ENCODE assay signal across 8 cellular contexts in genomic region chr5:96823900-96824351, GRCh38. TPM values are rescaled to one million over a fixed set of nuclear protein-coding genes. Genes with fewer than 3 reads are reported as not detected.
DNase-seq lines count a peak whose midpoint lies in the region; ATAC-seq, FAIRE-seq and TF ChIP-seq lines count a peak whose summit lies in the region.

No MANE protein-coding gene starts in this region.

- no peak for DNase-seq in left cardiac atrium
- no peak for DNase-seq in Right ventricle myocardium superior
- DNase-seq in astrocyte of the hippocampus (ENCODE audit: low read depth, low spot score): peak; percentile 73
- peak; percentile 34 for DNase-seq in small intestine
- no peak for DNase-seq in thyroid gland
- no peak for DNase-seq in esophagus squamous epithelium (lab: John Stamatoyannopoulos, UW)
- DNase-seq in SKM-1 treated with dmso at 0.1 percent for 144 hours (lab: John Stamatoyannopoulos, UW; ENCODE audit: unreplicated experiment): no peak

- H3K27me3 ChIP-seq in small intestine (ENCODE audit: control insufficient read depth in 2 of 2, insufficient read depth in 2 of 2, low read length in 2 of 2) (no peaks in the 10 kb centered on the region), thyroid gland (no peaks in the 10 kb centered on the region), esophagus squamous epithelium (peaks cover 0 to 11% (median 0%) of the 10 kb centered on the region in 4 donors)

- 9 to 36% (median 15%) methylated on average over 2 of the region's 2 CpGs for WGBS in small intestine, 3 donors
- WGBS in thyroid gland, 2 donors: 25 to 47% methylated on average over 2 of the region's 2 CpGs
- 21 to 33% methylated on average over 2 of the region's 2 CpGs for WGBS in esophagus squamous epithelium, 2 donors

- H3K9me3 ChIP-seq in small intestine (ENCODE audit: control insufficient read depth, low read depth) (no peaks in the 10 kb centered on the region), thyroid gland (no peaks in the 10 kb centered on the region), esophagus squamous epithelium (no peaks in the 10 kb centered on the region)

- no peak for FAIRE-seq in small intestine (lab: Jason Lieb, UNC)

- ATAC-seq in left cardiac atrium (peak; percentile 55 to 98), Right ventricle myocardium superior (ENCODE audit: poor library complexity) (no peak), HG03108 (IDR thresholded peaks at IDR 0.05; ENCODE audit: unreplicated experiment) (peak; percentile 98)

- H3K4me3 ChIP-seq in small intestine (ENCODE audit: low read depth in 1 of 2, low read length in 2 of 2): no peak overlapping the region
- H3K4me3 ChIP-seq in thyroid gland (replicated peaks in 1 of 3): no peak overlapping the region
- no peak overlapping the region for H3K4me3 ChIP-seq in esophagus squamous epithelium

- H3K27ac ChIP-seq in small intestine (ENCODE audit: low read depth in 1 of 2, low read length in 1 of 2) (no peak overlapping the region), thyroid gland (no peak overlapping the region), esophagus squamous epithelium (no peak overlapping the region)

- TF ChIP-seq CTCF in thyroid gland (IDR thresholded peaks at IDR 0.05) (no peak), esophagus squamous epithelium (IDR thresholded peaks at IDR 0.05) (no peak)

- H3K4me1 ChIP-seq in small intestine (ENCODE audit: control insufficient read depth in 2 of 2, insufficient read depth in 1 of 2, low read depth in 1 of 2, low read length in 1 of 2) (no peaks in the 10 kb centered on the region), thyroid gland (no peaks in the 10 kb centered on the region), esophagus squamous epithelium (peaks cover 0 to 20% (median 0%) of the 10 kb centered on the region in 3 donors)

- TF ChIP-seq POLR2A in thyroid gland (IDR thresholded peaks at IDR 0.05) (no peak), esophagus squamous epithelium (IDR thresholded peaks at IDR 0.05) (no peak)

- intact Hi-C loops in left cardiac atrium (cut with DNase I): no loop called here
- intact Hi-C loops in Right ventricle myocardium superior (cut with DNase I): no loop called here
- intact Hi-C loops in thyroid gland (cut with DNase I): no loop called here
- intact Hi-C loops in esophagus squamous epithelium (cut with DNase I): no loop called here

- H3K36me3 ChIP-seq in small intestine (ENCODE audit: control insufficient read depth in 2 of 2, insufficient read depth in 2 of 2, low read length in 2 of 2): no peaks in the 10 kb centered on the region
- no peaks in the 10 kb centered on the region for H3K36me3 ChIP-seq in thyroid gland
- no peaks in the 10 kb centered on the region for H3K36me3 ChIP-seq in esophagus squamous epithelium

RNA-seq across cellular contexts. Expression of gene ERAP1, which starts 16.2 kb away (rescaled TPM):
- total RNA-seq in left cardiac atrium (10 to 100 TPM; 38.4 to 38.8 TPM), Right ventricle myocardium superior (36.4 TPM), thyroid gland (10 to 100 TPM; 22.0 to 33.1 (median 29.9) TPM), esophagus squamous epithelium (10 to 100 TPM; 17.7 to 28.2 (median 20.9) TPM)
- 10 to 100 TPM in 2 of 3 donors, 1 to 10 TPM in 1; 8.5 to 36.1 (median 20.5) TPM for polyA plus RNA-seq in small intestine

RNA-seq across cellular contexts. Expression of gene ERAP2, which starts 52.4 kb away (rescaled TPM):
- total RNA-seq in left cardiac atrium (1 to 10 TPM; 6.5 to 9.5 TPM), Right ventricle myocardium superior (5.3 TPM), thyroid gland (10 to 100 TPM in 3 of 4 donors, 1 to 10 TPM in 1; 9.2 to 19.2 (median 14.0) TPM), esophagus squamous epithelium (10 to 100 TPM in 3 of 4 donors, 1 to 10 TPM in 1; 5.7 to 20.9 (median 13.7) TPM)
- 10 to 100 TPM in 1 of 3 donors, 1 to 10 TPM in 2; 4.1 to 43.3 (median 7.4) TPM for polyA plus RNA-seq in small intestine

Comparison
In these comparisons a context has a peak if more than half of its experiments do, and no peak if none do; other contexts are left out.
1. DNase-seq: peak in astrocyte of the hippocampus (single experiment) and small intestine (single experiment); none in left cardiac atrium (single experiment), Right ventricle myocardium superior (single experiment), thyroid gland (0 of 2), esophagus squamous epithelium (single experiment) and SKM-1 treated with dmso at 0.1 percent for 144 hours (single experiment).